In genomic region chr11:10319691-10320090, GRCh38 we compare ENCODE assay signal across 21 cellular contexts. TPM values are rescaled to one million over a fixed set of nuclear protein-coding genes. Genes with fewer than 3 reads are reported as not detected.
DNase-seq lines count a peak whose midpoint lies in the region; ATAC-seq, FAIRE-seq and TF ChIP-seq lines count a peak whose summit lies in the region.
"Had no signal": no experiment of that assay in that cellular context is flagged by ENCODE, and none has a peak within 500 bp of the region (broad histone marks: within the 10 kb centered on the region; RNA-seq: fewer than 3 reads in every experiment).

No MANE protein-coding gene starts in this region.

- TF ChIP-seq POLR2A in sigmoid colon (IDR thresholded peaks at IDR 0.05) (no peak), H54 (IDR thresholded peaks at IDR 0.05; ENCODE audit: low read depth, low read length) (no peak)

- H3K9me3 ChIP-seq in MM.1S (replicated peaks; ENCODE audit: insufficient read depth, low read length): no peaks in the 10 kb centered on the region
- no peaks in the 10 kb centered on the region for H3K9me3 ChIP-seq in adipocyte (ENCODE audit: control insufficient read depth, low read length)
- no peaks in the 10 kb centered on the region for H3K9me3 ChIP-seq in sigmoid colon
- H3K9me3 ChIP-seq in mesenchymal stem cell (ENCODE audit: control insufficient read depth, low read length): no peaks in the 10 kb centered on the region
- no peaks in the 10 kb centered on the region for H3K9me3 ChIP-seq in smooth muscle cell (replicated peaks; ENCODE audit: low read depth)
- H3K9me3 ChIP-seq: A549; BLaER1 treated with 17β-estradiol and CSF1 and Interleukin-3, amounts not matched to agents 10 nM and 100 nM had no signal

- no peaks in the 10 kb centered on the region for H3K9me2 ChIP-seq in MM.1S (replicated peaks; ENCODE audit: insufficient read depth, low read length)

- H3K4me1 ChIP-seq in MM.1S (ENCODE audit: low read length): peaks cover 61% of the 10 kb centered on the region
- peaks cover 81% of the 10 kb centered on the region for H3K4me1 ChIP-seq in adipocyte (ENCODE audit: control insufficient read depth, insufficient read depth, low read length)
- peaks cover 0 to 69% (median 56%) of the 10 kb centered on the region in 4 donors for H3K4me1 ChIP-seq in sigmoid colon
- peaks cover 9% of the 10 kb centered on the region for H3K4me1 ChIP-seq in mesenchymal stem cell (ENCODE audit: control insufficient read depth, insufficient read depth, low read depth, low read length)
- H3K4me1 ChIP-seq in smooth muscle cell (ENCODE audit: low read depth): peaks cover 41% of the 10 kb centered on the region

- no peak overlapping the region for H2BK15ac ChIP-seq in mesenchymal stem cell (ENCODE audit: low read depth, poor library complexity, severe bottlenecking)

- no peak overlapping the region for H2AK5ac ChIP-seq in mesenchymal stem cell (ENCODE audit: low read length, severe bottlenecking)

- H4K8ac ChIP-seq in mesenchymal stem cell (ENCODE audit: low read length): no peak overlapping the region

- no peak for FAIRE-seq in H54 (lab: Jason Lieb, UNC)
- FAIRE-seq: A549, GM12878 had no signal

- H3K27me3 ChIP-seq in MM.1S (replicated peaks; ENCODE audit: insufficient read depth, low read length) (no peaks in the 10 kb centered on the region), adipocyte (replicated peaks; ENCODE audit: control insufficient read depth, insufficient read depth, low read length) (no peaks in the 10 kb centered on the region), sigmoid colon (no peaks in the 10 kb centered on the region), mesenchymal stem cell (ENCODE audit: control insufficient read depth in 1 of 2, insufficient read depth in 1 of 2, low read length in 2 of 2) (no peaks in the 10 kb centered on the region), smooth muscle cell (ENCODE audit: low read depth) (no peaks in the 10 kb centered on the region)
- H3K27me3 ChIP-seq: BLaER1 treated with 17β-estradiol and CSF1 and Interleukin-3, amounts not matched to agents 10 nM and 100 nM had no signal

- no peak overlapping the region for H2BK120ac ChIP-seq in mesenchymal stem cell (ENCODE audit: low read depth, low read length)

- H3K4me3 ChIP-seq in AG10803 (ENCODE audit: low read length): no peak overlapping the region
- no peak overlapping the region for H3K4me3 ChIP-seq in MM.1S (ENCODE audit: low read length)
- H3K4me3 ChIP-seq in adipocyte (ENCODE audit: low read length): no peak overlapping the region
- H3K4me3 ChIP-seq in sigmoid colon: no peak overlapping the region
- H3K4me3 ChIP-seq in mesenchymal stem cell (ENCODE audit: insufficient read depth in 1 of 2, low read depth in 1 of 2, low read length in 2 of 2): no peak overlapping the region
- H3K4me3 ChIP-seq in smooth muscle cell: no peak overlapping the region
- H3K4me3 ChIP-seq: A549; BLaER1 treated with 17β-estradiol and CSF1 and Interleukin-3, amounts not matched to agents 10 nM and 100 nM; GM12878 had no signal

- 75 to 80% methylated on average over 5 of the region's 5 CpGs for WGBS in sigmoid colon, 2 donors
- WGBS in mesenchymal stem cell: 82% methylated on average over 5 of the region's 5 CpGs
- WGBS in smooth muscle cell (ENCODE audit: low lambda C conversion rate): 95% methylated on average over 5 of the region's 5 CpGs

- H4K91ac ChIP-seq in mesenchymal stem cell (ENCODE audit: low read length): no peak overlapping the region

- ATAC-seq in GM21717 (IDR thresholded peaks at IDR 0.05; ENCODE audit: unreplicated experiment): no peak
- ATAC-seq: A549, GM12878, Right ventricle myocardium inferior had no signal

- H3K79me1 ChIP-seq in mesenchymal stem cell (replicated peaks; ENCODE audit: low read length, poor library complexity, severe bottlenecking): no peaks in the 10 kb centered on the region

- H3K14ac ChIP-seq in mesenchymal stem cell (ENCODE audit: low read length in 2 of 2): no peak overlapping the region

- H4K20me1 ChIP-seq in MM.1S (ENCODE audit: insufficient read depth, low read length) (no peaks in the 10 kb centered on the region), smooth muscle cell (ENCODE audit: low read depth) (no peaks in the 10 kb centered on the region)
- H4K20me1 ChIP-seq: BLaER1 treated with 17β-estradiol and CSF1 and Interleukin-3, amounts not matched to agents 10 nM and 100 nM had no signal

- H3K27ac ChIP-seq in MM.1S (ENCODE audit: low read length): peak overlapping the region; percentile 89; the same call in 1 of the 2 replicates
- H3K27ac ChIP-seq in sigmoid colon: peak overlapping the region; percentile 75 to 81 (median 80)
- no peak overlapping the region for H3K27ac ChIP-seq in mesenchymal stem cell (ENCODE audit: low read length, poor library complexity, severe bottlenecking)
- no peak overlapping the region for H3K27ac ChIP-seq in smooth muscle cell (ENCODE audit: low read depth)
- H3K27ac ChIP-seq: BLaER1 treated with 17β-estradiol and CSF1 and Interleukin-3, amounts not matched to agents 10 nM and 100 nM had no signal

- H3F3A ChIP-seq in MM.1S (ENCODE audit: insufficient read depth, low read length): peaks cover 44% of the 10 kb centered on the region
- no peaks in the 10 kb centered on the region for H3F3A ChIP-seq in smooth muscle cell (ENCODE audit: low read depth)

- no peak overlapping the region for H2BK12ac ChIP-seq in mesenchymal stem cell (ENCODE audit: low read length in 2 of 2)

- no peak overlapping the region for H2BK5ac ChIP-seq in mesenchymal stem cell (ENCODE audit: low read depth, low read length, poor library complexity, severe bottlenecking)

- H3K18ac ChIP-seq in mesenchymal stem cell (ENCODE audit: low read depth in 1 of 2, low read length in 2 of 2): no peak overlapping the region

- DNase-seq in AG10803 (ENCODE audit: low read depth): peak; percentile 87
- no peak for DNase-seq in MM.1S
- no peak for DNase-seq in adipocyte (ENCODE audit: low read depth)
- no peak for DNase-seq in sigmoid colon
- no peak for DNase-seq in H54 (ENCODE audit: insufficient read length, low spot score)
- DNase-seq in mesenchymal stem cell: no peak
- no peak for DNase-seq in smooth muscle cell (lab: John Stamatoyannopoulos, UW; ENCODE audit: unreplicated experiment)
- DNase-seq: CD8-positive, alpha-beta memory T cell; DMS53; EL; HFFc6; KG1; NCI-H1436 treated with DMSO at 0.1 percent for 48 hours; NCI-H2081 treated with DMSO at 0.1 percent for 48 hours; NCI-H524; NCI-H82 had no signal

- intact Hi-C loops in sigmoid colon (cut with DNase I): loop anchor here (5.0 to 10.0 kb wide), 3 partner anchors 355 to 562 kb away; no protein-coding TSS in a partner anchor

- H3K23ac ChIP-seq in mesenchymal stem cell (ENCODE audit: low read length in 2 of 2): no peak overlapping the region

- H2AFZ ChIP-seq in MM.1S (ENCODE audit: low read length) (no peak overlapping the region), mesenchymal stem cell (ENCODE audit: low read depth, low read length) (no peak overlapping the region), smooth muscle cell (ENCODE audit: low read depth) (no peak overlapping the region)

- no peaks in the 10 kb centered on the region for H3K36me3 ChIP-seq in MM.1S (replicated peaks; ENCODE audit: insufficient read depth, low read length)
- H3K36me3 ChIP-seq in adipocyte (ENCODE audit: control insufficient read depth, insufficient read depth, low read length, severe bottlenecking): no peaks in the 10 kb centered on the region
- H3K36me3 ChIP-seq in sigmoid colon: no peaks in the 10 kb centered on the region
- H3K36me3 ChIP-seq in mesenchymal stem cell (ENCODE audit: control insufficient read depth in 1 of 2, insufficient read depth in 2 of 2, low read depth in 1 of 2, low read length in 2 of 2): no peaks in the 10 kb centered on the region
- H3K36me3 ChIP-seq in smooth muscle cell (ENCODE audit: low read depth): no peaks in the 10 kb centered on the region
- H3K36me3 ChIP-seq: BLaER1 treated with 17β-estradiol and CSF1 and Interleukin-3, amounts not matched to agents 10 nM and 100 nM had no signal

- H3K4me2 ChIP-seq in MM.1S (ENCODE audit: low read depth, low read length): no peak overlapping the region
- H3K4me2 ChIP-seq in mesenchymal stem cell (ENCODE audit: low read length, poor library complexity, severe bottlenecking): no peak overlapping the region
- no peak overlapping the region for H3K4me2 ChIP-seq in smooth muscle cell
- H3K4me2 ChIP-seq: A549; BLaER1 treated with 17β-estradiol and CSF1 and Interleukin-3, amounts not matched to agents 10 nM and 100 nM had no signal

- no peak for TF ChIP-seq EP300 in sigmoid colon (IDR thresholded peaks at IDR 0.05)

- no peak overlapping the region for H3K9ac ChIP-seq in MM.1S (ENCODE audit: low read length)
- H3K9ac ChIP-seq in adipocyte (ENCODE audit: low read length): peak overlapping the region; percentile 50
- no peak overlapping the region for H3K9ac ChIP-seq in mesenchymal stem cell (ENCODE audit: low read length)
- H3K9ac ChIP-seq in smooth muscle cell (ENCODE audit: low read depth): no peak overlapping the region
- H3K9ac ChIP-seq: BLaER1 treated with 17β-estradiol and CSF1 and Interleukin-3, amounts not matched to agents 10 nM and 100 nM had no signal

- H3K79me2 ChIP-seq in MM.1S (ENCODE audit: low read length): peaks cover 2% of the 10 kb centered on the region
- no peaks in the 10 kb centered on the region for H3K79me2 ChIP-seq in smooth muscle cell (ENCODE audit: low read depth)

- TF ChIP-seq CTCF in AG10803 (conservative IDR thresholded peaks at IDR 0.05; ENCODE audit: low read length): no peak
- TF ChIP-seq CTCF in MM.1S (IDR thresholded peaks at IDR 0.05; ENCODE audit: low read length): no peak
- no peak for TF ChIP-seq CTCF in sigmoid colon (IDR thresholded peaks at IDR 0.05)
- TF ChIP-seq CTCF in smooth muscle cell (IDR thresholded peaks at IDR 0.05; ENCODE audit: borderline replicate concordance, insufficient read depth, poor library complexity, severe bottlenecking): no peak

- no peak overlapping the region for H3K4ac ChIP-seq in mesenchymal stem cell (ENCODE audit: low read depth in 1 of 2, low read length in 2 of 2)

RNA-seq across cellular contexts. Expression of gene ADM, which starts 14.8 kb away (rescaled TPM):
- 10 to 100 TPM; 45.2 to 84.1 (median 59.5) TPM for total RNA-seq in sigmoid colon
- polyA plus RNA-seq in sigmoid colon: 10 to 100 TPM; 24.0 to 92.5 (median 75.9) TPM
- polyA plus RNA-seq in mesenchymal stem cell (2013, experiment 1 of 2): 90.3 TPM
- 87.3 TPM for polyA plus RNA-seq in mesenchymal stem cell (2013, experiment 2 of 2)
- 53.0 and 55.8 TPM in 2 replicates for total RNA-seq in smooth muscle cell
- polyA plus RNA-seq in smooth muscle cell: 47.6 and 88.3 TPM in 2 replicates

RNA-seq across cellular contexts. Expression of gene SBF2, which starts 25.7 kb away (rescaled TPM):
- total RNA-seq in sigmoid colon: 10 to 100 TPM; 47.1 to 67.5 (median 59.5) TPM
- polyA plus RNA-seq in sigmoid colon: 10 to 100 TPM in 2 of 3 donors, 1 to 10 TPM in 1; 9.5 to 14.4 (median 12.0) TPM
- polyA plus RNA-seq in mesenchymal stem cell (2013, experiment 1 of 2): 21.0 TPM
- 20.2 TPM for polyA plus RNA-seq in mesenchymal stem cell (2013, experiment 2 of 2)
- 62.5 and 80.7 TPM in 2 replicates for total RNA-seq in smooth muscle cell
- 19.0 and 25.7 TPM in 2 replicates for polyA plus RNA-seq in smooth muscle cell

Comparison
In these comparisons a context has a peak if more than half of its experiments do, and no peak if none do; other contexts are left out.
1. H3K27ac ChIP-seq: peak in MM.1S (single experiment) and sigmoid colon (4 of 4); none in mesenchymal stem cell (single experiment) and smooth muscle cell (single experiment).